7 cellular contexts compared by ENCODE assay signal in genomic region chr18:23471486-23471885, GRCh38.
"Had no signal": no experiment of that assay in that cellular context is flagged by ENCODE, and none has a peak within 500 bp of the region (broad histone marks: within the 10 kb centered on the region; RNA-seq: fewer than 3 reads in every experiment).

No MANE protein-coding gene starts in this region.

- H3K27ac ChIP-seq: HL-60 had no signal

- FAIRE-seq: H1, H54, HepG2 had no signal

- ATAC-seq: GM23338, HepG2 had no signal

- H3K4me2 ChIP-seq: GM23338 had no signal

- H3K4me3 ChIP-seq: GM23338 had no signal

- H2AFZ ChIP-seq: GM23338 had no signal

- DNase-seq: H9, HCEC 1CT had no signal
